Comparison of ENCODE assay signal across 19 cellular contexts in genomic region chr1:159823401-159823800, GRCh38. TPM values are rescaled to one million over a fixed set of nuclear protein-coding genes. Genes with fewer than 3 reads are reported as not detected.
DNase-seq lines count a peak whose midpoint lies in the region; ATAC-seq and TF ChIP-seq lines count a peak whose summit lies in the region.
"Had no signal": no experiment of that assay in that cellular context is flagged by ENCODE, and none has a peak within 500 bp of the region (broad histone marks: within the 10 kb centered on the region; RNA-seq: fewer than 3 reads in every experiment).

No MANE protein-coding gene starts in this region.

- H3K9me3 Mint-ChIP-seq in glutamatergic neuron (ENCODE audit: unreplicated experiment) = peaks cover 18% of the 10 kb centered on the region
- H3K9me3 Mint-ChIP-seq: neural crest cell had no signal

- no peak for ATAC-seq in SK-N-SH treated with all-trans-retinoic acid at 6 μM for 48 hours
- peak; percentile 11 for ATAC-seq in upper lobe of right lung
- no peak for ATAC-seq in HG02798 (IDR thresholded peaks at IDR 0.05; ENCODE audit: poor library complexity, unreplicated experiment)
- ATAC-seq: CD8-positive, alpha-beta T cell; HepG2 had no signal

- TF ChIP-seq CTCF in SK-N-SH (IDR thresholded peaks at IDR 0.05) (no peak), glutamatergic neuron (IDR thresholded peaks at IDR 0.05; ENCODE audit: partially characterized antibody, unreplicated experiment) (no peak), upper lobe of right lung (IDR thresholded peaks at IDR 0.05) (no peak), prostate gland (IDR thresholded peaks at IDR 0.05) (no peak)

- H3K9me3 ChIP-seq in SK-N-SH = no peaks in the 10 kb centered on the region
- H3K9me3 ChIP-seq in upper lobe of right lung = no peaks in the 10 kb centered on the region
- no peaks in the 10 kb centered on the region for H3K9me3 ChIP-seq in prostate gland
- H3K9me3 ChIP-seq: testis had no signal

- H3K4me3 Mint-ChIP-seq in glutamatergic neuron (ENCODE audit: unreplicated experiment) = peak overlapping the region; percentile 45
- H3K4me3 Mint-ChIP-seq: activated naive CD8-positive, alpha-beta T cell; CD8-positive, alpha-beta T cell; neural crest cell had no signal

- H3F3A ChIP-seq in SK-N-SH (replicated peaks; ENCODE audit: insufficient read depth) = no peaks in the 10 kb centered on the region

- H3K36me3 ChIP-seq in SK-N-SH (replicated peaks in 1 of 2; ENCODE audit: control insufficient read depth in 1 of 2, insufficient read depth in 2 of 2, low read length in 1 of 2) (no peaks in the 10 kb centered on the region), upper lobe of right lung (no peaks in the 10 kb centered on the region), prostate gland (no peaks in the 10 kb centered on the region)

- 52% methylated on average over 7 of the region's 7 CpGs for WGBS in SK-N-SH (ENCODE audit: low lambda C conversion rate)
- WGBS in prostate gland = 20% methylated on average over 7 of the region's 7 CpGs

- no peak for TF ChIP-seq RAD21 in SK-N-SH (IDR thresholded peaks at IDR 0.05; ENCODE audit: low read length)

- CTCF ChIA-PET in SK-N-SH (lab: Yijun Ruan, JAX) = interaction anchor here (0.7 to 6.3 kb wide), 5 partner anchors 9 to 67 kb away, joined by 3 to 84 read pairs (median 21); partner anchors contain the start of gene FCRL6

- H3K9me2 ChIP-seq in SK-N-SH = no peaks in the 10 kb centered on the region

- TF ChIP-seq EP300 in SK-N-SH (IDR thresholded peaks at IDR 0.05; ENCODE audit: borderline replicate concordance in 1 of 2, low read depth in 1 of 2, low read length in 1 of 2) = no peak

- H3K27me3 Mint-ChIP-seq in glutamatergic neuron (ENCODE audit: unreplicated experiment) = peaks cover 17% of the 10 kb centered on the region
- H3K27me3 Mint-ChIP-seq: activated naive CD8-positive, alpha-beta T cell had no signal

- H3K4me1 ChIP-seq in SK-N-SH (ENCODE audit: control insufficient read depth in 1 of 2, insufficient read depth in 2 of 2, low read depth in 1 of 2, low read length in 1 of 2) (peaks cover 0 to 24% of the 10 kb centered on the region in 2 experiments; a peak in 1 of 4 replicates), upper lobe of right lung (peaks cover 7% of the 10 kb centered on the region), prostate gland (replicated peaks) (no peaks in the 10 kb centered on the region)
- H3K4me1 ChIP-seq: testis had no signal

- H3K36me3 Mint-ChIP-seq in glutamatergic neuron (ENCODE audit: unreplicated experiment) = no peaks in the 10 kb centered on the region
- H3K36me3 Mint-ChIP-seq: activated naive CD8-positive, alpha-beta T cell; CD8-positive, alpha-beta T cell had no signal

- no peak overlapping the region for H2AFZ ChIP-seq in SK-N-SH (ENCODE audit: low read depth)

- no peak overlapping the region for H3K9ac ChIP-seq in SK-N-SH

- H3K27ac ChIP-seq in SK-N-SH (ENCODE audit: low read depth in 2 of 2, low read length in 1 of 2) (no peak overlapping the region), upper lobe of right lung (no peak overlapping the region), prostate gland (no peak overlapping the region)
- H3K27ac ChIP-seq: testis had no signal

- intact Hi-C loops in upper lobe of right lung (cut with DNase I) = no loop called here
- intact Hi-C loops in prostate gland (cut with DNase I) = no loop called here

- no peak for TF ChIP-seq POLR2A in prostate gland (IDR thresholded peaks at IDR 0.05)

- peak overlapping the region; percentile 60 for H3K27ac Mint-ChIP-seq in glutamatergic neuron (ENCODE audit: unreplicated experiment)
- H3K27ac Mint-ChIP-seq: activated naive CD8-positive, alpha-beta T cell had no signal

- peak; percentile 25 for DNase-seq in SK-N-SH
- DNase-seq in NCI-H524 treated with DMSO at 0.1 percent for 48 hours (lab: John Stamatoyannopoulos, UW) = peak; percentile 93
- peak; percentile 73 for DNase-seq in glutamatergic neuron
- no peak for DNase-seq in upper lobe of right lung
- no peak for DNase-seq in prostate gland (ENCODE audit: low spot score)
- DNase-seq in NOMO-1 treated with DMSO at 0.1 percent for 48 hours (lab: John Stamatoyannopoulos, UW; ENCODE audit: unreplicated experiment) = no peak
- DNase-seq: activated CD4-positive, alpha-beta T cell treated with anti-CD3 and anti-CD28 coated beads, Interleukin-2, amount 50 U/mL, for 1 hour; activated T-cell treated with anti-CD3 and anti-CD28 coated beads, Interleukin-2, amount 50 U/mL, for 1 hour; CD8-positive, alpha-beta T cell; effector memory CD4-positive, alpha-beta T cell; stimulated activated CD4-positive, alpha-beta T cell treated with anti-CD3 and anti-CD28 coated beads, Interleukin-2, amount 100 ng/mL, for 24 hours; testis had no signal

- H3K4me1 Mint-ChIP-seq in glutamatergic neuron (ENCODE audit: low read depth, unreplicated experiment) = peaks cover 32% of the 10 kb centered on the region
- H3K4me1 Mint-ChIP-seq: neural crest cell had no signal

- no peaks in the 10 kb centered on the region for H3K27me3 ChIP-seq in SK-N-SH (ENCODE audit: insufficient read depth)
- no peaks in the 10 kb centered on the region for H3K27me3 ChIP-seq in upper lobe of right lung
- no peaks in the 10 kb centered on the region for H3K27me3 ChIP-seq in prostate gland (replicated peaks; ENCODE audit: insufficient read depth)
- H3K27me3 ChIP-seq: testis had no signal

- H4K20me1 ChIP-seq in SK-N-SH (ENCODE audit: insufficient read depth) = no peaks in the 10 kb centered on the region

- H3K4me3 ChIP-seq in SK-N-SH (ENCODE audit: low read depth in 2 of 2, low read length in 1 of 2) = no peak overlapping the region
- H3K4me3 ChIP-seq in upper lobe of right lung = no peak overlapping the region
- H3K4me3 ChIP-seq in prostate gland = no peak overlapping the region
- H3K4me3 ChIP-seq: testis had no signal

- POLR2A ChIA-PET in SK-N-SH (lab: Yijun Ruan, JAX) = no interaction called here

- no peaks in the 10 kb centered on the region for H3K79me2 ChIP-seq in SK-N-SH (ENCODE audit: insufficient read depth)

- H3K4me2 ChIP-seq in SK-N-SH = no peak overlapping the region

TF ChIP-seq in SK-N-SH, 30 proteins besides CTCF, POLR2A, EP300 and RAD21 (continues in another document):
- TF ChIP-seq NFIC (IDR thresholded peaks at IDR 0.05; ENCODE audit: borderline replicate concordance) (no peak), GATA2 (CRISPR knock-in tag; IDR thresholded peaks at IDR 0.05) (no peak), TEAD4 (IDR thresholded peaks at IDR 0.05; ENCODE audit: borderline replicate concordance, insufficient read depth) (no peak), MEF2A (IDR thresholded peaks at IDR 0.05; ENCODE audit: borderline replicate concordance, low read depth) (no peak), MAX (IDR thresholded peaks at IDR 0.05; ENCODE audit: low read depth) (no peak)

TF ChIP-seq in SK-N-SH treated with all-trans-retinoic acid at 6 μM for 48 hours, 23 proteins besides CTCF, POLR2A, EP300 and RAD21 (continues in another document):
- TF ChIP-seq CSDC2 (CRISPR knock-in tag; IDR thresholded peaks at IDR 0.05) = no peak
- TF ChIP-seq ZFP30 (CRISPR knock-in tag; IDR thresholded peaks at IDR 0.05) = no peak
- TF ChIP-seq CREB5 (CRISPR knock-in tag; IDR thresholded peaks at IDR 0.05; ENCODE audit: low read depth) = no peak
- no peak for TF ChIP-seq TOX (CRISPR knock-in tag; IDR thresholded peaks at IDR 0.05; ENCODE audit: borderline replicate concordance)
- TF ChIP-seq SNAI2 (CRISPR knock-in tag; IDR thresholded peaks at IDR 0.05) = no peak
- TF ChIP-seq ARNTL (CRISPR knock-in tag; IDR thresholded peaks at IDR 0.05; ENCODE audit: borderline replicate concordance, low read depth) = no peak
- no peak for TF ChIP-seq BACH2 (CRISPR knock-in tag; IDR thresholded peaks at IDR 0.05; ENCODE audit: borderline replicate concordance)
- no peak for TF ChIP-seq PPARA (CRISPR knock-in tag; IDR thresholded peaks at IDR 0.05; ENCODE audit: borderline replicate concordance)
- TF ChIP-seq OSR1 (CRISPR knock-in tag; IDR thresholded peaks at IDR 0.05) = no peak

RNA-seq across cellular contexts. Expression of gene SLAMF8, which starts 3.3 kb away (rescaled TPM):
- not detected in 2 replicates for polyA plus RNA-seq in SK-N-SH (2012; rRNA removed)
- not detected in 2 replicates for polyA plus RNA-seq in SK-N-SH (2012; cell fraction: cytosol; rRNA removed)
- polyA plus RNA-seq in SK-N-SH (2012; cell fraction: nucleus; rRNA removed) = 0.07 and 0.10 TPM in 2 replicates
- total RNA-seq in glutamatergic neuron (ENCODE audit: unreplicated experiment) (not detected), upper lobe of right lung (34.6 TPM), prostate gland (1 to 10 TPM; 1.1 to 1.2 TPM)
- total RNA-seq: HepG2, neural crest cell, SK-MEL-5 had no signal
- polyA plus RNA-seq: HepG2 had no signal

RNA-seq across cellular contexts. Expression of gene FCRL6, which starts 21.2 kb away (rescaled TPM):
- polyA plus RNA-seq in SK-N-SH (2012; rRNA removed) = not detected in 2 replicates
- polyA plus RNA-seq in SK-N-SH (2012; cell fraction: cytosol; rRNA removed) = not detected in 2 replicates
- 0.05 TPM in 2 replicates for polyA plus RNA-seq in SK-N-SH (2012; cell fraction: nucleus; rRNA removed)
- total RNA-seq in glutamatergic neuron (ENCODE audit: unreplicated experiment) = not detected
- 3.2 TPM for total RNA-seq in upper lobe of right lung
- not detected for total RNA-seq in prostate gland
- total RNA-seq: HepG2, neural crest cell, SK-MEL-5 had no signal
- polyA plus RNA-seq: HepG2 had no signal

RNA-seq across cellular contexts. Expression of gene VSIG8, which starts 39.1 kb away (rescaled TPM):
- polyA plus RNA-seq in SK-N-SH (2012; rRNA removed) = not detected in 2 replicates
- 0.03 and 0.08 TPM in 2 replicates for polyA plus RNA-seq in SK-N-SH (2012; cell fraction: cytosol; rRNA removed)
- 0.19 and 0.27 TPM in 2 replicates for polyA plus RNA-seq in SK-N-SH (2012; cell fraction: nucleus; rRNA removed)
- not detected for total RNA-seq in glutamatergic neuron (ENCODE audit: unreplicated experiment)
- not detected for total RNA-seq in upper lobe of right lung
- not detected for total RNA-seq in prostate gland
- total RNA-seq: cardiac septum; CD8-positive, alpha-beta T cell; HepG2; neural crest cell; SK-MEL-5 had no signal
- polyA plus RNA-seq: HepG2 had no signal

RNA-seq across cellular contexts. Expression of gene DUSP23, which starts 42.6 kb away (rescaled TPM):
- 41.2 and 44.3 TPM in 2 replicates for polyA plus RNA-seq in SK-N-SH (2012; rRNA removed)
- 27.1 and 35.7 TPM in 2 replicates for polyA plus RNA-seq in SK-N-SH (2012; cell fraction: cytosol; rRNA removed)
- polyA plus RNA-seq in SK-N-SH (2012; cell fraction: nucleus; rRNA removed) = 18.3 and 33.7 TPM in 2 replicates
- total RNA-seq in glutamatergic neuron (ENCODE audit: unreplicated experiment) (11.6 TPM), upper lobe of right lung (71.1 TPM), prostate gland (10 to 100 TPM; 79.3 to 85.0 TPM)
- total RNA-seq: HepG2 had no signal
- polyA plus RNA-seq: HepG2 had no signal

Comparison
In these comparisons a context has a peak if more than half of its experiments do, and no peak if none do; other contexts are left out.
1. DNase-seq: peak in SK-N-SH (single experiment), NCI-H524 treated with DMSO at 0.1 percent for 48 hours (single experiment) and glutamatergic neuron (single experiment); none in upper lobe of right lung (single experiment), prostate gland (single experiment) and NOMO-1 treated with DMSO at 0.1 percent for 48 hours (single experiment).
2. RNA of gene SLAMF8, which starts 3.3 kb away (total RNA-seq): 34.6 TPM in upper lobe of right lung (single experiment); 1.1 to 1.2 TPM in prostate gland and not detected in glutamatergic neuron (single experiment); every median in the first group is over 10 times any median in the second.